12 cellular contexts compared by ENCODE assay signal in genomic region chr4:152356428-152357034, GRCh38.
DNase-seq lines count a peak whose midpoint lies in the region; ATAC-seq, FAIRE-seq and TF ChIP-seq lines count a peak whose summit lies in the region.
"Had no signal": no experiment of that assay in that cellular context is flagged by ENCODE, and none has a peak within 500 bp of the region (broad histone marks: within the 10 kb centered on the region; RNA-seq: fewer than 3 reads in every experiment).

No MANE protein-coding gene starts in this region.

- peaks cover 39% of the 10 kb centered on the region for H3K79me2 ChIP-seq in GM23248 (ENCODE audit: insufficient read depth)
- peaks cover 13% of the 10 kb centered on the region for H3K79me2 ChIP-seq in keratinocyte (ENCODE audit: control insufficient read depth, insufficient read depth, low read length)

- H3K9ac ChIP-seq in GM23248 (no peak overlapping the region; the same call in 1 of the 2 replicates), keratinocyte (ENCODE audit: control insufficient read depth, extremely low read depth, insufficient read depth, low read length) (no peak overlapping the region)

- no peaks in the 10 kb centered on the region for H3K9me2 ChIP-seq in GM23248 (ENCODE audit: insufficient read depth)

- H3F3A ChIP-seq in GM23248 (ENCODE audit: insufficient read depth), result peaks cover 42% of the 10 kb centered on the region

- no peak for TF ChIP-seq CTCF in AG04449 (IDR thresholded peaks at IDR 0.05; ENCODE audit: insufficient read depth, low read length, missing control alignments)
- TF ChIP-seq CTCF in keratinocyte (optimal IDR thresholded peaks at IDR 0.05 in 1 of 3, IDR thresholded peaks at IDR 0.05 in 1 of 3, conservative IDR thresholded peaks at IDR 0.05 in 1 of 3; ENCODE audit: extremely low read depth in 1 of 3, insufficient read depth in 2 of 3, low read length in 3 of 3), result no peak

- H4K20me1 ChIP-seq in GM23248 (ENCODE audit: insufficient read depth), result no peaks in the 10 kb centered on the region
- no peaks in the 10 kb centered on the region for H4K20me1 ChIP-seq in keratinocyte (ENCODE audit: control insufficient read depth, extremely low read depth, insufficient read depth, low read length)

- H3K4me1 ChIP-seq in GM23248 (ENCODE audit: insufficient read depth), result peaks cover 55% of the 10 kb centered on the region
- H3K4me1 ChIP-seq in keratinocyte (ENCODE audit: control insufficient read depth, extremely low read depth, insufficient read depth, low read length), result peaks cover 23% of the 10 kb centered on the region

- H3K27ac ChIP-seq in GM23248 (peak overlapping the region; percentile 27), keratinocyte (ENCODE audit: control insufficient read depth, insufficient read depth, low read length) (peak overlapping the region; percentile 50)
- H3K27ac ChIP-seq: vagina had no signal

- H3K36me3 ChIP-seq in GM23248 (ENCODE audit: low read depth), result no peaks in the 10 kb centered on the region
- no peaks in the 10 kb centered on the region for H3K36me3 ChIP-seq in keratinocyte (ENCODE audit: control insufficient read depth in 2 of 2, extremely low read depth in 1 of 2, insufficient read depth in 2 of 2, low read length in 2 of 2)
- H3K36me3 ChIP-seq: vagina had no signal

- in situ Hi-C loops in GM23248 (cut with MboI), result loop anchor here (25.0 kb wide), 1 partner anchor 1244 kb away; no protein-coding TSS in a partner anchor

- CTCF ChIA-PET in AG04449 (lab: Yijun Ruan, JAX), result interaction anchor here (1.2 kb wide), 1 partner anchor 52 kb away, joined by 3 read pairs; no protein-coding TSS in a partner anchor

- peak; percentile 36 for FAIRE-seq in keratinocyte (lab: Jason Lieb, UNC)

- no peaks in the 10 kb centered on the region for H3K9me1 ChIP-seq in keratinocyte (ENCODE audit: control insufficient read depth, extremely low read depth, insufficient read depth, low read length)

- POLR2A ChIA-PET in AG04449 (lab: Yijun Ruan, JAX), result no interaction called here

- H3K4me2 ChIP-seq in GM23248 (ENCODE audit: unreplicated experiment) (peak overlapping the region; percentile 49), keratinocyte (ENCODE audit: control insufficient read depth, extremely low read depth, insufficient read depth, low read depth, low read length) (peak overlapping the region; percentile 29)

- H2AFZ ChIP-seq in GM23248, result no peak overlapping the region
- no peak overlapping the region for H2AFZ ChIP-seq in keratinocyte (ENCODE audit: control insufficient read depth, low read length)

- dilution Hi-C loops in keratinocyte (cut with MboI; ENCODE audit: extremely low pct_ligation_motif_present, low sequenced_read_pairs), result no loop called here

- DNase-seq in AG04449 (ENCODE audit: low read depth, low spot score) (peak; percentile 12), GM23248 (peak; percentile 46), keratinocyte (ENCODE audit: low read depth, low spot score) (no peak)
- no peak for DNase-seq in activated CD4-positive, CD25-positive, alpha-beta regulatory T cell (lab: John Stamatoyannopoulos, UW)
- DNase-seq: activated CD8-positive, alpha-beta T cell treated with anti-CD3 and anti-CD28 coated beads, Interleukin-2, amount 10 ng/mL, durations not matched to agents 7 days and 5 days; activated naive CD4-positive, alpha-beta T cell treated with anti-CD3 and anti-CD28 coated beads, Interleukin-2, amount 50 U/mL, for 16 hours; T-helper 17 cell had no signal

- ATAC-seq in SK-N-SH treated with all-trans-retinoic acid at 6 μM for 48 hours, result no peak
- ATAC-seq in GM21717 (IDR thresholded peaks at IDR 0.05; ENCODE audit: unreplicated experiment), result no peak
- ATAC-seq in HG03565 (IDR thresholded peaks at IDR 0.05; ENCODE audit: unreplicated experiment), result no peak
- no peak for ATAC-seq in HG02852 (IDR thresholded peaks at IDR 0.05; ENCODE audit: unreplicated experiment)
- ATAC-seq: activated CD8-positive, alpha-beta T cell treated with anti-CD3 and anti-CD28 coated beads, Interleukin-2, amount 10 ng/mL, durations not matched to agents 7 days and 5 days; T-helper 17 cell had no signal

- H3K4me3 ChIP-seq in AG04449 (ENCODE audit: low read depth, low read length), result no peak overlapping the region
- 0 out of 2 replicates have a peak overlapping the region, but pooled peaks have one; percentile 0 for H3K4me3 ChIP-seq in GM23248
- no peak overlapping the region for H3K4me3 ChIP-seq in keratinocyte (ENCODE audit: control insufficient read depth in 2 of 3, extremely low read depth in 1 of 3, insufficient read depth in 2 of 3, low read depth in 1 of 3, low read length in 3 of 3)
- H3K4me3 ChIP-seq: vagina had no signal

- H3K27me3 ChIP-seq in GM23248 (replicated peaks; ENCODE audit: insufficient read depth), result no peaks in the 10 kb centered on the region
- H3K27me3 ChIP-seq in keratinocyte (ENCODE audit: control insufficient read depth, extremely low read depth, insufficient read depth, low read length), result no peaks in the 10 kb centered on the region
- H3K27me3 ChIP-seq: vagina had no signal

- 74 to 75% methylated on average over 1 of the region's 1 CpG for WGBS in GM23248 (ENCODE audit: low coverage in 1 of 2, low lambda C conversion rate in 2 of 2, missing lambda C conversion rate in 2 of 2), 2 experiments

- H3K9me3 ChIP-seq in GM23248 (ENCODE audit: low read depth) (no peaks in the 10 kb centered on the region), keratinocyte (ENCODE audit: control insufficient read depth, low read depth, low read length) (no peaks in the 10 kb centered on the region)
- H3K9me3 ChIP-seq: vagina had no signal

TF ChIP-seq in SK-N-SH treated with all-trans-retinoic acid at 6 μM for 48 hours, 23 proteins besides CTCF, POLR2A, EP300 and RAD21:
- peak; percentile 64 for TF ChIP-seq ISL1 (CRISPR knock-in tag; IDR thresholded peaks at IDR 0.05)
- TF ChIP-seq GLIS3 (CRISPR knock-in tag; IDR thresholded peaks at IDR 0.05), result no peak
- no peak for TF ChIP-seq TOX (CRISPR knock-in tag; IDR thresholded peaks at IDR 0.05; ENCODE audit: borderline replicate concordance)
- TF ChIP-seq ZNF70 (CRISPR knock-in tag; IDR thresholded peaks at IDR 0.05), result no peak
- TF ChIP-seq ZFP3 (CRISPR knock-in tag; IDR thresholded peaks at IDR 0.05), result no peak

Comparison
In these comparisons a context has a peak if more than half of its experiments do, and no peak if none do; other contexts are left out.
1. DNase-seq: peak in AG04449 (single experiment) and GM23248 (single experiment); none in keratinocyte (single experiment) and activated CD4-positive, CD25-positive, alpha-beta regulatory T cell (0 of 4).